In the genomic region with DNA sequence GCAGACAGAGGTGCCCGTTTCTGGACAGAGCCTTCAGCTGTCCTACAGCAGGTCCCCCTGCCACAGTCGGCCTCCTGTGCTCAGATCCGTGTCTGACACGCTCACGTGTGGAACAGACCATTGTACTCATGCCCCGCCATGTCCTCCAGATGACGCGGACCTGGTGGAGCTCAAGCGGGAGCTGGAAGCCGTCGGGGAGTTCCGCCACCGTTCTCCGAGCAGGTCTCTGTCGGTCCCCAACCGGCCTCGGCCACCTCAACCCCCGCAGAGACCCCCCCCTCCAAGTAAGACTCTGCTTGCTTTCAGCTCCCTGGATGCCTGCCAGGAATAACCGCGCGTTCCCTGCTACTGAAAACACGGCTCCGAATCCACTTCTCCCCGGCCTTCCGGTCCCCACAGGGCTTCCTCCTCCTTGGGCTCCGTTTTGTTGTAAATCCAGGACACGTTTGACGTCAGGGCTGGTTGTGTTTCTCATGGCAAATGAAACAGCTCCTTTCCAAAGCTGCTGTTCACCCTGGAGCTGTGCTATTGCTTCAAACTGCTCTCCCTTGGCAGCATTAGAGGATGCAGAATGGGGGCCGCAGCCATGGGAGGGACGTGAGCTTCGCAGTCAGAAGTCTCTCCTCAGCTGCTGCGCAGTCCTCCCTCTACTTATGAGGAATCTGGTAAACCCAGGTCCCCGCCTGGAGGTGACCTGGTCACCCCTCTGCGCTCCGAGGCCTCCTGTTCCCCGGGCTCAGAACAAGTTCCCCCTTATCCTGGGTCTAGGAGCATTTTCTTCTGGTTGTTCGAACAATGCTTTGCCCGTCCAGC, we compare ENCODE assay signal across 10 cellular contexts.
A peak's percentile ranks its signal among the peaks of the same experiment; 100 is the strongest.
DNase-seq lines count a peak whose midpoint lies in the region; ATAC-seq, FAIRE-seq and TF ChIP-seq lines count a peak whose summit lies in the region.
"Had no signal": no experiment of that assay in that cellular context is flagged by ENCODE, and none has a peak within 500 bp of the region (broad histone marks: within the 10 kb centered on the region; RNA-seq: fewer than 3 reads in every experiment).

No MANE protein-coding gene starts in this region.

- RAD21 ChIA-PET in GM12878 (lab: Charles Lee; ENCODE audit: unreplicated experiment), result interaction anchor here (0.8 kb wide), 1 partner anchor 213 kb away, joined by 3 read pairs; no protein-coding TSS in a partner anchor

- H3K27me3 Mint-ChIP-seq in activated CD4-positive, alpha-beta T cell treated with anti-CD3 and anti-CD28 coated beads, Interleukin-2, amount 10 ng/mL, durations not matched to agents 7 days and 5 days, result no peaks in the 10 kb centered on the region

- H3K4me2 ChIP-seq in GM12878 (ENCODE audit: control insufficient read depth, insufficient read depth) (no peak overlapping the region), HepG2 (ENCODE audit: low read depth, low read length) (no peak overlapping the region)

- no peaks in the 10 kb centered on the region for H3K9me3 Mint-ChIP-seq in activated CD4-positive, alpha-beta T cell treated with anti-CD3 and anti-CD28 coated beads, Interleukin-2, amount 10 ng/mL, durations not matched to agents 7 days and 5 days

- no peak for DNase-seq in activated CD4-positive, alpha-beta T cell treated with anti-CD3 and anti-CD28 coated beads, Interleukin-2, amount 10 ng/mL, durations not matched to agents 7 days and 5 days
- DNase-seq in activated CD4-positive, alpha-beta T cell treated with anti-CD3 and anti-CD28 coated beads, Interleukin-2, amount 50 U/mL, for 1 hour, result no peak
- DNase-seq in GM12878 (ENCODE audit: low read depth, low spot score) (no peak), HepG2 (ENCODE audit: low spot score) (no peak), prostate gland (ENCODE audit: low spot score) (no peak), NCI-H2029 treated with DMSO at 0.1 percent for 48 hours (lab: John Stamatoyannopoulos, UW) (no peak)
- DNase-seq: colonic mucosa, SHP77 treated with DMSO at 0.1 percent for 48 hours had no signal

- H3K36me3 ChIP-seq in GM12878 (ENCODE audit: control insufficient read depth in 2 of 2, insufficient read depth in 2 of 2, low read length in 1 of 2) (no peaks in the 10 kb centered on the region; a peak in 1 of 4 replicates), HepG2 (replicated peaks in 1 of 2; ENCODE audit: control insufficient read depth in 1 of 2, insufficient read depth in 2 of 2, low read length in 2 of 2) (peaks cover 62 to 89% of the 10 kb centered on the region in 2 experiments), thymus (ENCODE audit: control insufficient read depth, insufficient read depth) (peaks cover 30% of the 10 kb centered on the region), prostate gland (peaks cover 0 to 4% of the 10 kb centered on the region in 2 donors)

- no peak for TF ChIP-seq CTCF in GM12878 (IDR thresholded peaks at IDR 0.05 in 2 of 3, conservative IDR thresholded peaks at IDR 0.05 in 1 of 3; ENCODE audit: control insufficient read depth in 2 of 3, extremely low read depth in 1 of 3, insufficient read depth in 1 of 3, low read depth in 3 of 3, low read length in 3 of 3)
- TF ChIP-seq CTCF in HepG2 (CRISPR knock-in tag; IDR thresholded peaks at IDR 0.05), result no peak
- TF ChIP-seq CTCF in prostate gland (IDR thresholded peaks at IDR 0.05), result no peak

- CTCF ChIA-PET in activated CD4-positive, alpha-beta T cell treated with anti-CD3 and anti-CD28 coated beads, Interleukin-2, amount 10 ng/mL, durations not matched to agents 7 days and 5 days (lab: Charles Lee), result interaction anchor here (0.7 to 2.5 kb wide), 5 partner anchors 10 to 224 kb away, joined by 3 to 16 read pairs (median 3); no protein-coding TSS in a partner anchor
- CTCF ChIA-PET in GM12878 (lab: Yijun Ruan, JAX) (interaction anchor here (1.9 kb wide), 1 partner anchor 15 kb away, joined by 7 read pairs; no protein-coding TSS in a partner anchor), HepG2 (lab: Yijun Ruan, JAX; ENCODE audit: low intra/inter-chr PET ratio, low total read pairs) (no interaction called here)

- H3K9me3 ChIP-seq in GM12878 (replicated peaks; ENCODE audit: control insufficient read depth, insufficient read depth, low read length), result no peaks in the 10 kb centered on the region
- H3K9me3 ChIP-seq in HepG2 (ENCODE audit: low read length), result no peaks in the 10 kb centered on the region
- no peaks in the 10 kb centered on the region for H3K9me3 ChIP-seq in thymus (ENCODE audit: control insufficient read depth)
- no peaks in the 10 kb centered on the region for H3K9me3 ChIP-seq in prostate gland
- H3K9me3 ChIP-seq: colonic mucosa had no signal

- H3K27ac Mint-ChIP-seq in activated CD4-positive, alpha-beta T cell treated with anti-CD3 and anti-CD28 coated beads, Interleukin-2, amount 10 ng/mL, durations not matched to agents 7 days and 5 days, result peak overlapping the region; percentile 83

- TF ChIP-seq EP300 in GM12878 (IDR thresholded peaks at IDR 0.05; ENCODE audit: borderline replicate concordance in 1 of 2, control insufficient read depth in 1 of 2, low read depth in 2 of 2, low read length in 2 of 2) (no peak), HepG2 (IDR thresholded peaks at IDR 0.05; ENCODE audit: low read depth in 2 of 2, low read length in 2 of 2) (no peak), HepG2 (CRISPR knock-in tag; IDR thresholded peaks at IDR 0.05; ENCODE audit: borderline replicate concordance) (no peak)

- intact Hi-C loops in GM12878 (cut with micrococcal nuclease; ENCODE audit: unreplicated experiment), result no loop called here
- intact Hi-C loops in HepG2 (cut with micrococcal nuclease; ENCODE audit: unreplicated experiment), result no loop called here
- intact Hi-C loops in prostate gland (cut with DNase I), result no loop called here

- peaks cover 24% of the 10 kb centered on the region for H3K4me1 Mint-ChIP-seq in activated CD4-positive, alpha-beta T cell treated with anti-CD3 and anti-CD28 coated beads, Interleukin-2, amount 10 ng/mL, durations not matched to agents 7 days and 5 days

- POLR2A ChIA-PET in activated CD4-positive, alpha-beta T cell treated with anti-CD3 and anti-CD28 coated beads, Interleukin-2, amount 10 ng/mL, durations not matched to agents 7 days and 5 days (lab: Charles Lee), result no interaction called here
- POLR2A ChIA-PET in GM12878 (lab: Charles Lee), result interaction anchor here (1.4 kb wide), 1 partner anchor 13 kb away, joined by 4 read pairs; no protein-coding TSS in a partner anchor
- POLR2A ChIA-PET in HepG2 (lab: Yijun Ruan, JAX), result interaction anchor here (0.5 kb wide), 1 partner anchor 541 kb away, joined by 3 read pairs; no protein-coding TSS in a partner anchor

- H3K4me1 ChIP-seq in GM12878 (ENCODE audit: control insufficient read depth, insufficient read depth, low read length), result peaks cover 3% of the 10 kb centered on the region; the same call in 1 of the 2 replicates
- H3K4me1 ChIP-seq in HepG2 (ENCODE audit: insufficient read depth, low read length), result no peaks in the 10 kb centered on the region
- H3K4me1 ChIP-seq in thymus (ENCODE audit: control insufficient read depth, insufficient read depth, low read length), result peaks cover 25% of the 10 kb centered on the region
- H3K4me1 ChIP-seq in prostate gland (replicated peaks), result no peaks in the 10 kb centered on the region
- H3K4me1 ChIP-seq: colonic mucosa had no signal

- no peak overlapping the region for H3K9ac ChIP-seq in GM12878 (ENCODE audit: control insufficient read depth, insufficient read depth, low read length)
- H3K9ac ChIP-seq in HepG2 (ENCODE audit: insufficient read depth, low read depth, low read length), result no peak overlapping the region

- SMC1A ChIA-PET in GM12878 (lab: Charles Lee; ENCODE audit: uncharacterized antibody, unreplicated experiment), result no interaction called here

- H2AFZ ChIP-seq in GM12878 (ENCODE audit: control insufficient read depth, low read depth, low read length), result no peak overlapping the region
- H2AFZ ChIP-seq in HepG2 (ENCODE audit: low read length), result no peak overlapping the region

- TF ChIP-seq RAD21 in GM12878 (IDR thresholded peaks at IDR 0.05; ENCODE audit: insufficient read depth, low read depth, low read length) (no peak), HepG2 (CRISPR knock-in tag; IDR thresholded peaks at IDR 0.05) (no peak)

- WGBS in GM12878 (ENCODE audit: insufficient coverage, insufficient replicate concordance, low lambda C conversion rate, missing lambda C conversion rate), result 91% methylated on average over 38 of the region's 38 CpGs
- 97% methylated on average over 38 of the region's 38 CpGs for WGBS in HepG2 (ENCODE audit: low lambda C conversion rate)
- 75% methylated on average over 38 of the region's 38 CpGs for WGBS in thymus
- WGBS in prostate gland, result 82% methylated on average over 38 of the region's 38 CpGs

- ATAC-seq in GM12878 (no peak), HepG2 (peak; percentile 15; the same call in 2 of the 3 replicates), GM18909 (IDR thresholded peaks at IDR 0.05; ENCODE audit: poor library complexity, unreplicated experiment) (no peak)

- no peaks in the 10 kb centered on the region for H3K79me2 ChIP-seq in GM12878 (ENCODE audit: control insufficient read depth, insufficient read depth, low read length)
- H3K79me2 ChIP-seq in HepG2 (ENCODE audit: insufficient read depth, low read length), result no peaks in the 10 kb centered on the region

- TF ChIP-seq POLR2A in GM12878 (IDR thresholded peaks at IDR 0.05; ENCODE audit: low read depth, low read length) (no peak), HepG2 (IDR thresholded peaks at IDR 0.05; ENCODE audit: insufficient read depth in 1 of 2, low read depth in 2 of 2, low read length in 2 of 2) (no peak), prostate gland (IDR thresholded peaks at IDR 0.05) (no peak)

- H3K4me3 Mint-ChIP-seq in activated CD4-positive, alpha-beta T cell treated with anti-CD3 and anti-CD28 coated beads, Interleukin-2, amount 10 ng/mL, durations not matched to agents 7 days and 5 days, result no peak overlapping the region

- H4K20me1 ChIP-seq in GM12878 (ENCODE audit: control insufficient read depth, insufficient read depth) (no peaks in the 10 kb centered on the region), HepG2 (ENCODE audit: insufficient read depth, low read length) (no peaks in the 10 kb centered on the region)

- in situ Hi-C loops in GM12878 (cut with MboI), result no loop called here
- in situ Hi-C loops in HepG2 (cut with HindIII; ENCODE audit: extremely low pct_ligation_motif_present, low pct_unique_long_range_greater_than_20kb), result no loop called here

- BruUV-seq in GM12878 (replicated peaks; lab: Mats Ljungman, UMichigan) (no TSS peak), HepG2 (replicated peaks; lab: Mats Ljungman, UMichigan) (no TSS peak)

- peaks cover 64% of the 10 kb centered on the region for H3K36me3 Mint-ChIP-seq in activated CD4-positive, alpha-beta T cell treated with anti-CD3 and anti-CD28 coated beads, Interleukin-2, amount 10 ng/mL, durations not matched to agents 7 days and 5 days (ENCODE audit: low read depth)

- H3K27ac ChIP-seq in GM12878 (ENCODE audit: control insufficient read depth, insufficient read depth) (no peak overlapping the region), HepG2 (ENCODE audit: extremely low read length, insufficient read depth, low read length) (no peak overlapping the region), thymus (ENCODE audit: low read depth) (peak overlapping the region; percentile 85), prostate gland (no peak overlapping the region)
- H3K27ac ChIP-seq: colonic mucosa had no signal

- no peak for FAIRE-seq in GM12878 (lab: Jason Lieb, UNC)
- no peak for FAIRE-seq in HepG2 (lab: Jason Lieb, UNC)

- H3K4me3 ChIP-seq in GM12878 (no peak overlapping the region), HepG2 (replicated peaks in 1 of 3; ENCODE audit: insufficient read depth in 1 of 3, low read depth in 2 of 3, low read length in 3 of 3) (no peak overlapping the region), thymus (ENCODE audit: low read length) (peak overlapping the region; percentile 9), prostate gland (no peak overlapping the region)
- H3K4me3 ChIP-seq: colonic mucosa had no signal

- H3K27me3 ChIP-seq in GM12878 (replicated peaks in 1 of 2; ENCODE audit: control insufficient read depth in 2 of 2, insufficient read depth in 2 of 2, low read length in 1 of 2) (no peaks in the 10 kb centered on the region), HepG2 (ENCODE audit: control insufficient read depth in 1 of 2, insufficient read depth in 2 of 2, low read length in 2 of 2) (no peaks in the 10 kb centered on the region), thymus (ENCODE audit: control insufficient read depth, insufficient read depth) (no peaks in the 10 kb centered on the region), prostate gland (replicated peaks; ENCODE audit: insufficient read depth) (no peaks in the 10 kb centered on the region)
- H3K27me3 ChIP-seq: colonic mucosa had no signal
